Comparison of ENCODE assay signal across 8 cellular contexts in genomic region chr1:145845144-145845513, GRCh38. TPM values are rescaled to one million over a fixed set of nuclear protein-coding genes. Genes with fewer than 3 reads are reported as not detected.
DNase-seq lines count a peak whose midpoint lies in the region; ATAC-seq, FAIRE-seq and TF ChIP-seq lines count a peak whose summit lies in the region.

No MANE protein-coding gene starts in this region.

- ATAC-seq in GM21723 (IDR thresholded peaks at IDR 0.05; ENCODE audit: unreplicated experiment) (peak; percentile 70), GM12878 (peak; percentile 88)

- H3K36me3 ChIP-seq in GM12878 (ENCODE audit: control insufficient read depth in 2 of 2, insufficient read depth in 2 of 2, low read length in 1 of 2) (peaks cover 4 to 16% of the 10 kb centered on the region in 2 experiments), mesenchymal stem cell (ENCODE audit: control insufficient read depth in 1 of 2, insufficient read depth in 2 of 2, low read depth in 1 of 2, low read length in 2 of 2) (peaks cover 34 to 68% of the 10 kb centered on the region in 2 experiments)

- intact Hi-C loops in GM12878 (cut with micrococcal nuclease; ENCODE audit: unreplicated experiment) = loop anchor here (2.0 kb wide), 1 partner anchor 66 kb away; the partner anchor contains the start of gene ITGA10

- H2AK5ac ChIP-seq in mesenchymal stem cell (ENCODE audit: low read length, severe bottlenecking) = no peak overlapping the region

- no peak overlapping the region for H3K14ac ChIP-seq in mesenchymal stem cell (ENCODE audit: low read length in 2 of 2)

- no peak overlapping the region for H2BK120ac ChIP-seq in mesenchymal stem cell (ENCODE audit: low read depth, low read length)

- no peaks in the 10 kb centered on the region for H3K27me3 ChIP-seq in GM12878 (replicated peaks in 1 of 2; ENCODE audit: control insufficient read depth in 2 of 2, insufficient read depth in 2 of 2, low read length in 1 of 2)
- H3K27me3 ChIP-seq in mesenchymal stem cell (ENCODE audit: control insufficient read depth in 1 of 2, insufficient read depth in 1 of 2, low read length in 2 of 2) = no peaks in the 10 kb centered on the region

- no peak overlapping the region for H2BK5ac ChIP-seq in mesenchymal stem cell (ENCODE audit: low read depth, low read length, poor library complexity, severe bottlenecking)

- H3K9me3 Mint-ChIP-seq in glutamatergic neuron (ENCODE audit: unreplicated experiment) = no peaks in the 10 kb centered on the region

- H3K36me3 Mint-ChIP-seq in glutamatergic neuron (ENCODE audit: unreplicated experiment) = no peaks in the 10 kb centered on the region

- 1% methylated on average over 4 of the region's 4 CpGs for WGBS in GM12878 (ENCODE audit: insufficient coverage, insufficient replicate concordance, low lambda C conversion rate, missing lambda C conversion rate)
- WGBS in mesenchymal stem cell = 50% methylated on average over 4 of the region's 4 CpGs

- H3K79me1 ChIP-seq in mesenchymal stem cell (replicated peaks; ENCODE audit: low read length, poor library complexity, severe bottlenecking) = peaks cover 2% of the 10 kb centered on the region

- H3K4me2 ChIP-seq in GM12878 (ENCODE audit: control insufficient read depth, insufficient read depth) (peak overlapping the region; percentile 89), mesenchymal stem cell (ENCODE audit: low read length, poor library complexity, severe bottlenecking) (peak overlapping the region; percentile 92)

- CTCF ChIA-PET in GM12878 (lab: Yijun Ruan, JAX) = interaction anchor here (0.7 to 8.2 kb wide), 38 partner anchors 10 to 192 kb away, joined by 3 to 172 read pairs (median 5); partner anchors contain the start of genes ANKRD34A, ANKRD35, ITGA10 and LIX1L

- no peak overlapping the region for H3K27ac Mint-ChIP-seq in glutamatergic neuron (ENCODE audit: unreplicated experiment)

- H3K4me3 ChIP-seq in GM12878 (peak overlapping the region; percentile 89; the same call in 1 of the 2 replicates), mesenchymal stem cell (ENCODE audit: insufficient read depth in 1 of 2, low read depth in 1 of 2, low read length in 2 of 2) (peak overlapping the region in 1 of 2 experiments; percentile 81)

- no peak overlapping the region for H3K18ac ChIP-seq in mesenchymal stem cell (ENCODE audit: low read depth in 1 of 2, low read length in 2 of 2)

- H4K20me1 ChIP-seq in GM12878 (ENCODE audit: control insufficient read depth, insufficient read depth) = no peaks in the 10 kb centered on the region

- no peak overlapping the region for H3K4ac ChIP-seq in mesenchymal stem cell (ENCODE audit: low read depth in 1 of 2, low read length in 2 of 2)

- H2AFZ ChIP-seq in GM12878 (ENCODE audit: control insufficient read depth, low read depth, low read length) (peak overlapping the region; percentile 71; the same call in 1 of the 2 replicates), mesenchymal stem cell (ENCODE audit: low read depth, low read length) (no peak overlapping the region)

- RAD21 ChIA-PET in GM12878 (lab: Charles Lee; ENCODE audit: unreplicated experiment) = interaction anchor here (0.8 to 4.5 kb wide), 19 partner anchors 13 to 171 kb away, joined by 3 to 69 read pairs (median 5); partner anchors contain the start of genes ANKRD34A, ITGA10, PEX11B and PIAS3

- H3K4me1 Mint-ChIP-seq in glutamatergic neuron (ENCODE audit: low read depth, unreplicated experiment) = no peaks in the 10 kb centered on the region

- no peak for TF ChIP-seq POLR2A in GM12892 (IDR thresholded peaks at IDR 0.05; ENCODE audit: low read depth, low read length)
- TF ChIP-seq POLR2A in GM12878 (IDR thresholded peaks at IDR 0.05; ENCODE audit: low read depth, low read length) = no peak

- H3K9me3 ChIP-seq in GM12878 (replicated peaks; ENCODE audit: control insufficient read depth, insufficient read depth, low read length) (no peaks in the 10 kb centered on the region), mesenchymal stem cell (ENCODE audit: control insufficient read depth, low read length) (no peaks in the 10 kb centered on the region)

- TF ChIP-seq CTCF in GM12878 (IDR thresholded peaks at IDR 0.05 in 2 of 3, conservative IDR thresholded peaks at IDR 0.05 in 1 of 3; ENCODE audit: control insufficient read depth in 2 of 3, extremely low read depth in 1 of 3, insufficient read depth in 1 of 3, low read depth in 3 of 3, low read length in 3 of 3) (no peak), glutamatergic neuron (IDR thresholded peaks at IDR 0.05; ENCODE audit: partially characterized antibody, unreplicated experiment) (no peak)

- H3K27ac ChIP-seq in GM12878 (ENCODE audit: control insufficient read depth, insufficient read depth) (peak overlapping the region; percentile 83), mesenchymal stem cell (ENCODE audit: low read length, poor library complexity, severe bottlenecking) (no peak overlapping the region)

- no peak overlapping the region for H2BK12ac ChIP-seq in mesenchymal stem cell (ENCODE audit: low read length in 2 of 2)

- FAIRE-seq in GM12892 (lab: Jason Lieb, UNC) (peak; percentile 90), GM12878 (lab: Jason Lieb, UNC) (peak; percentile 93)

- H3K23ac ChIP-seq in mesenchymal stem cell (ENCODE audit: low read length in 2 of 2) = no peak overlapping the region

- in situ Hi-C loops in GM12878 (cut with MboI) = loop anchor here (5.0 kb wide), 1 partner anchor 162 kb away; no protein-coding TSS in a partner anchor

- POLR2A ChIA-PET in GM12878 (lab: Charles Lee) = interaction anchor here (0.5 to 3.0 kb wide), 8 partner anchors 14 to 119 kb away, joined by 3 to 24 read pairs (median 4); partner anchors contain the start of genes ANKRD34A, PEX11B, PIAS3 and POLR3GL

- H3K4me3 Mint-ChIP-seq in glutamatergic neuron (ENCODE audit: unreplicated experiment) = no peak overlapping the region

- no TSS peak for BruUV-seq in GM12878 (replicated peaks; lab: Mats Ljungman, UMichigan)

- no peak overlapping the region for H2BK15ac ChIP-seq in mesenchymal stem cell (ENCODE audit: low read depth, poor library complexity, severe bottlenecking)

- no peak overlapping the region for H4K91ac ChIP-seq in mesenchymal stem cell (ENCODE audit: low read length)

- H3K27me3 Mint-ChIP-seq in glutamatergic neuron (ENCODE audit: unreplicated experiment) = peaks cover 6% of the 10 kb centered on the region

- peak; percentile 46 for DNase-seq in GM12892 (ENCODE audit: insufficient read length)
- peak; percentile 63 to 75 for DNase-seq in Kasumi-1 (lab: John Stamatoyannopoulos, UW)
- peak; percentile 79 for DNase-seq in GM12878 (ENCODE audit: low read depth, low spot score)
- no peak for DNase-seq in mesenchymal stem cell
- no peak for DNase-seq in glutamatergic neuron
- DNase-seq in NCI-H446 treated with DMSO at 0.1 percent for 48 hours (lab: John Stamatoyannopoulos, UW) = no peak
- no peak for DNase-seq in SHP77 treated with DMSO at 0.1 percent for 48 hours (lab: John Stamatoyannopoulos, UW)

- no peak overlapping the region for H4K8ac ChIP-seq in mesenchymal stem cell (ENCODE audit: low read length)

- H3K9ac ChIP-seq in GM12878 (ENCODE audit: control insufficient read depth, insufficient read depth, low read length) (peak overlapping the region; percentile 71), mesenchymal stem cell (ENCODE audit: low read length) (peak overlapping the region; percentile 87)

- TF ChIP-seq RAD21 in GM12878 (IDR thresholded peaks at IDR 0.05; ENCODE audit: insufficient read depth, low read depth, low read length) = no peak

- no peaks in the 10 kb centered on the region for H3K79me2 ChIP-seq in GM12878 (ENCODE audit: control insufficient read depth, insufficient read depth, low read length)

- TF ChIP-seq EP300 in GM12878 (IDR thresholded peaks at IDR 0.05; ENCODE audit: borderline replicate concordance in 1 of 2, control insufficient read depth in 1 of 2, low read depth in 2 of 2, low read length in 2 of 2) = peak in 1 of 2 experiments; percentile 79; a peak in 1 of 4 replicates

- SMC1A ChIA-PET in GM12878 (lab: Charles Lee; ENCODE audit: uncharacterized antibody, unreplicated experiment) = interaction anchor here (0.8 to 5.5 kb wide), 12 partner anchors 14 to 170 kb away, joined by 3 to 54 read pairs (median 7); partner anchors contain the start of genes PIAS3, POLR3C and RNF115

- H3K4me1 ChIP-seq in GM12878 (ENCODE audit: control insufficient read depth, insufficient read depth, low read length) (peaks cover 15% of the 10 kb centered on the region), mesenchymal stem cell (ENCODE audit: control insufficient read depth, insufficient read depth, low read depth, low read length) (peaks cover 16% of the 10 kb centered on the region)

RNA-seq across cellular contexts. Expression of gene NUDT17, which starts 0.3 kb away (rescaled TPM):
- polyA plus RNA-seq in GM12892 (2012; ENCODE audit: missing spikeins) = 2.7 TPM
- 2.3 and 2.5 TPM in 2 replicates for total RNA-seq in GM12878 (2013; cell fraction: nucleolus; rRNA removed)
- total RNA-seq in GM12878 (2014; rRNA removed) = 3.8 and 5.1 TPM in 2 replicates
- total RNA-seq in GM12878 (2014; rRNA removed; fragmentation: Illumina TruSeq; extraction: Trizol) = 2.8 and 2.9 TPM in 2 replicates
- 3.1 and 4.3 TPM in 2 replicates for total RNA-seq in GM12878 (2021)
- polyA plus RNA-seq in GM12878 (2011; ENCODE audit: low read depth) = 1.6 TPM
- 3.0 and 4.4 TPM in 2 replicates for polyA plus RNA-seq in GM12878 (2011; rRNA removed)
- polyA plus RNA-seq in GM12878 (2011; cell fraction: cytosol; rRNA removed) = 4.0 and 4.6 TPM in 2 replicates
- 14.7 and 17.2 TPM in 2 replicates for polyA plus RNA-seq in GM12878 (2011; cell fraction: nucleus; rRNA removed)
- polyA plus RNA-seq in GM12878 (2012) = 3.1 and 3.5 TPM in 2 replicates
- polyA plus RNA-seq in GM12878 (2014; fragmentation: Illumina TruSeq; extraction: Trizol) = 3.3 and 4.4 TPM in 2 replicates
- 1 to 10 TPM; 1.2 to 2.6 TPM for polyA plus RNA-seq in GM12878 (2014; fragmentation: Nextera tagmentation; extraction: Ambion mirVana)
- polyA plus RNA-seq in GM12878 (2014; rRNA removed) = 4.7 and 6.3 TPM in 2 replicates
- 1 to 10 TPM; 3.2 to 4.1 TPM for polyA plus RNA-seq in GM12878 (2016; fragmentation: Nextera tagmentation; extraction: Ambion mirVana)
- polyA minus RNA-seq in GM12878 (2011; rRNA and poly(A)+ RNA removed) = 0.88 and 2.1 TPM in 2 replicates
- polyA minus RNA-seq in GM12878 (2011; cell fraction: cytosol; rRNA and poly(A)+ RNA removed) = 1.1 TPM in 1 of 2 replicates, not detected in the other
- 1.1 and 3.0 TPM in 2 replicates for polyA minus RNA-seq in GM12878 (2011; cell fraction: nucleus; rRNA and poly(A)+ RNA removed)
- polyA plus RNA-seq in mesenchymal stem cell (2013, experiment 1 of 2) = 4.0 TPM
- polyA plus RNA-seq in mesenchymal stem cell (2013, experiment 2 of 2) = 4.3 TPM
- total RNA-seq in glutamatergic neuron (ENCODE audit: unreplicated experiment) = 2.4 TPM

RNA-seq across cellular contexts. Expression of gene PIAS3, which starts 13.8 kb away (rescaled TPM):
- polyA plus RNA-seq in GM12892 (2012; ENCODE audit: missing spikeins) = 9.8 TPM
- 22.8 and 27.5 TPM in 2 replicates for total RNA-seq in GM12878 (2013; cell fraction: nucleolus; rRNA removed)
- total RNA-seq in GM12878 (2014; rRNA removed) (8.1 and 8.4 TPM in 2 replicates), GM12878 (2014; rRNA removed; fragmentation: Illumina TruSeq; extraction: Trizol) (4.5 and 5.3 TPM in 2 replicates), GM12878 (2021) (9.7 and 10.1 TPM in 2 replicates), glutamatergic neuron (ENCODE audit: unreplicated experiment) (20.3 TPM)
- 11.7 TPM for polyA plus RNA-seq in GM12878 (2011; ENCODE audit: low read depth)
- polyA plus RNA-seq in GM12878 (2011; rRNA removed) (7.0 and 11.1 TPM in 2 replicates), GM12878 (2014; fragmentation: Illumina TruSeq; extraction: Trizol) (11.8 and 14.9 TPM in 2 replicates), GM12878 (2014; fragmentation: Nextera tagmentation; extraction: Ambion mirVana) (1 to 10 TPM in 1 of 2 experiments, under 1 TPM in 1; 0.85 to 1.6 TPM), GM12878 (2014; rRNA removed) (11.5 and 12.1 TPM in 2 replicates), GM12878 (2016; fragmentation: Nextera tagmentation; extraction: Ambion mirVana) (10 to 100 TPM; 11.4 to 13.4 TPM)
- 14.7 and 19.6 TPM in 2 replicates for polyA plus RNA-seq in GM12878 (2011; cell fraction: cytosol; rRNA removed)
- polyA plus RNA-seq in GM12878 (2011; cell fraction: nucleus; rRNA removed) = 43.0 and 45.5 TPM in 2 replicates
- polyA plus RNA-seq in GM12878 (2012) = 14.7 and 15.2 TPM in 2 replicates
- polyA minus RNA-seq in GM12878 (2011; rRNA and poly(A)+ RNA removed) = 7.8 and 11.5 TPM in 2 replicates
- polyA minus RNA-seq in GM12878 (2011; cell fraction: cytosol; rRNA and poly(A)+ RNA removed) = 5.3 and 6.1 TPM in 2 replicates
- 9.1 and 15.8 TPM in 2 replicates for polyA minus RNA-seq in GM12878 (2011; cell fraction: nucleus; rRNA and poly(A)+ RNA removed)
- polyA plus RNA-seq in mesenchymal stem cell (2013, experiment 1 of 2) = 70.7 TPM
- polyA plus RNA-seq in mesenchymal stem cell (2013, experiment 2 of 2) = 66.4 TPM

RNA-seq across cellular contexts. Expression of gene POLR3C, which starts 21.1 kb away (rescaled TPM):
- 23.2 TPM for polyA plus RNA-seq in GM12892 (2012; ENCODE audit: missing spikeins)
- total RNA-seq in GM12878 (2013; cell fraction: nucleolus; rRNA removed) = 45.6 and 46.6 TPM in 2 replicates
- 30.8 and 32.0 TPM in 2 replicates for total RNA-seq in GM12878 (2014; rRNA removed)
- total RNA-seq in GM12878 (2014; rRNA removed; fragmentation: Illumina TruSeq; extraction: Trizol) = 34.8 and 35.1 TPM in 2 replicates
- 32.9 and 34.5 TPM in 2 replicates for total RNA-seq in GM12878 (2021)
- 19.8 TPM for polyA plus RNA-seq in GM12878 (2011; ENCODE audit: low read depth)
- 40.4 and 41.3 TPM in 2 replicates for polyA plus RNA-seq in GM12878 (2011; rRNA removed)
- 44.5 and 46.2 TPM in 2 replicates for polyA plus RNA-seq in GM12878 (2011; cell fraction: cytosol; rRNA removed)
- polyA plus RNA-seq in GM12878 (2011; cell fraction: nucleus; rRNA removed) = 44.5 and 53.1 TPM in 2 replicates
- polyA plus RNA-seq in GM12878 (2012) = 19.4 and 23.7 TPM in 2 replicates
- polyA plus RNA-seq in GM12878 (2014; fragmentation: Illumina TruSeq; extraction: Trizol) = 40.9 and 45.7 TPM in 2 replicates
- 10 to 100 TPM; 13.0 to 21.1 TPM for polyA plus RNA-seq in GM12878 (2014; fragmentation: Nextera tagmentation; extraction: Ambion mirVana)
- polyA plus RNA-seq in GM12878 (2014; rRNA removed) = 29.7 and 31.1 TPM in 2 replicates
- 10 to 100 TPM; 44.0 to 44.8 TPM for polyA plus RNA-seq in GM12878 (2016; fragmentation: Nextera tagmentation; extraction: Ambion mirVana)
- 52.4 and 74.0 TPM in 2 replicates for polyA minus RNA-seq in GM12878 (2011; rRNA and poly(A)+ RNA removed)
- 17.6 and 20.1 TPM in 2 replicates for polyA minus RNA-seq in GM12878 (2011; cell fraction: cytosol; rRNA and poly(A)+ RNA removed)
- polyA minus RNA-seq in GM12878 (2011; cell fraction: nucleus; rRNA and poly(A)+ RNA removed) = 21.4 and 34.1 TPM in 2 replicates
- 22.4 TPM for polyA plus RNA-seq in mesenchymal stem cell (2013, experiment 1 of 2)
- polyA plus RNA-seq in mesenchymal stem cell (2013, experiment 2 of 2) = 22.5 TPM
- total RNA-seq in glutamatergic neuron (ENCODE audit: unreplicated experiment) = 43.4 TPM

RNA-seq across cellular contexts. Expression of gene RNF115, which starts 21.2 kb away (rescaled TPM):
- polyA plus RNA-seq in GM12892 (2012; ENCODE audit: missing spikeins) = 9.7 TPM
- 61.1 and 64.9 TPM in 2 replicates for total RNA-seq in GM12878 (2013; cell fraction: nucleolus; rRNA removed)
- total RNA-seq in GM12878 (2014; rRNA removed) (13.0 and 13.8 TPM in 2 replicates), GM12878 (2014; rRNA removed; fragmentation: Illumina TruSeq; extraction: Trizol) (15.3 and 16.3 TPM in 2 replicates), GM12878 (2021) (11.6 and 12.8 TPM in 2 replicates), glutamatergic neuron (ENCODE audit: unreplicated experiment) (20.5 TPM)
- 5.8 TPM for polyA plus RNA-seq in GM12878 (2011; ENCODE audit: low read depth)
- polyA plus RNA-seq in GM12878 (2011; rRNA removed) (22.0 and 24.8 TPM in 2 replicates), GM12878 (2014; fragmentation: Illumina TruSeq; extraction: Trizol) (15.5 and 18.3 TPM in 2 replicates), GM12878 (2014; fragmentation: Nextera tagmentation; extraction: Ambion mirVana) (1 to 10 TPM; 3.4 to 5.4 TPM), GM12878 (2014; rRNA removed) (10.3 and 11.0 TPM in 2 replicates), GM12878 (2016; fragmentation: Nextera tagmentation; extraction: Ambion mirVana) (10 to 100 TPM; 12.5 to 12.9 TPM)
- polyA plus RNA-seq in GM12878 (2011; cell fraction: cytosol; rRNA removed) = 8.2 and 11.5 TPM in 2 replicates
- polyA plus RNA-seq in GM12878 (2011; cell fraction: nucleus; rRNA removed) = 16.0 and 18.2 TPM in 2 replicates
- 8.0 and 8.1 TPM in 2 replicates for polyA plus RNA-seq in GM12878 (2012)
- 11.4 and 19.3 TPM in 2 replicates for polyA minus RNA-seq in GM12878 (2011; rRNA and poly(A)+ RNA removed)
- polyA minus RNA-seq in GM12878 (2011; cell fraction: cytosol; rRNA and poly(A)+ RNA removed) = 3.5 and 3.7 TPM in 2 replicates
- 5.3 and 11.2 TPM in 2 replicates for polyA minus RNA-seq in GM12878 (2011; cell fraction: nucleus; rRNA and poly(A)+ RNA removed)
- polyA plus RNA-seq in mesenchymal stem cell (2013, experiment 1 of 2) = 11.4 TPM
- 12.7 TPM for polyA plus RNA-seq in mesenchymal stem cell (2013, experiment 2 of 2)

RNA-seq across cellular contexts. Expression of gene ANKRD35, which starts 40.5 kb away (rescaled TPM):
- not detected for polyA plus RNA-seq in GM12892 (2012; ENCODE audit: missing spikeins)
- not detected in 2 replicates for total RNA-seq in GM12878 (2013; cell fraction: nucleolus; rRNA removed)
- total RNA-seq in GM12878 (2014; rRNA removed) (not detected in 2 replicates), GM12878 (2014; rRNA removed; fragmentation: Illumina TruSeq; extraction: Trizol) (not detected in 2 replicates), GM12878 (2021) (0.08 TPM in 1 of 2 replicates, not detected in the other), glutamatergic neuron (ENCODE audit: unreplicated experiment) (2.1 TPM)
- polyA plus RNA-seq in GM12878 (2011; ENCODE audit: low read depth) = not detected
- polyA plus RNA-seq in GM12878 (2011; rRNA removed) (0.01 TPM in 1 of 2 replicates, not detected in the other), GM12878 (2014; fragmentation: Illumina TruSeq; extraction: Trizol) (not detected in 2 replicates), GM12878 (2014; fragmentation: Nextera tagmentation; extraction: Ambion mirVana) (not detected), GM12878 (2014; rRNA removed) (not detected in 2 replicates), GM12878 (2016; fragmentation: Nextera tagmentation; extraction: Ambion mirVana) (not detected)
- polyA plus RNA-seq in GM12878 (2011; cell fraction: cytosol; rRNA removed) = not detected in 2 replicates
- polyA plus RNA-seq in GM12878 (2011; cell fraction: nucleus; rRNA removed) = 0.04 TPM in 1 of 2 replicates, not detected in the other
- polyA plus RNA-seq in GM12878 (2012) = not detected in 2 replicates
- 0.10 TPM in 1 of 2 replicates, not detected in the other for polyA minus RNA-seq in GM12878 (2011; rRNA and poly(A)+ RNA removed)
- not detected in 2 replicates for polyA minus RNA-seq in GM12878 (2011; cell fraction: cytosol; rRNA and poly(A)+ RNA removed)
- not detected in 2 replicates for polyA minus RNA-seq in GM12878 (2011; cell fraction: nucleus; rRNA and poly(A)+ RNA removed)
- 0.66 TPM for polyA plus RNA-seq in mesenchymal stem cell (2013, experiment 1 of 2)
- 0.67 TPM for polyA plus RNA-seq in mesenchymal stem cell (2013, experiment 2 of 2)

Comparison
In these comparisons a context has a peak if more than half of its experiments do, and no peak if none do; other contexts are left out.
1. DNase-seq: peak in GM12892 (single experiment), Kasumi-1 (2 of 2) and GM12878 (single experiment); none in mesenchymal stem cell (single experiment), glutamatergic neuron (single experiment), NCI-H446 treated with DMSO at 0.1 percent for 48 hours (single experiment) and SHP77 treated with DMSO at 0.1 percent for 48 hours (single experiment).